1 cellular context compared by ENCODE assay signal in the genomic region with DNA sequence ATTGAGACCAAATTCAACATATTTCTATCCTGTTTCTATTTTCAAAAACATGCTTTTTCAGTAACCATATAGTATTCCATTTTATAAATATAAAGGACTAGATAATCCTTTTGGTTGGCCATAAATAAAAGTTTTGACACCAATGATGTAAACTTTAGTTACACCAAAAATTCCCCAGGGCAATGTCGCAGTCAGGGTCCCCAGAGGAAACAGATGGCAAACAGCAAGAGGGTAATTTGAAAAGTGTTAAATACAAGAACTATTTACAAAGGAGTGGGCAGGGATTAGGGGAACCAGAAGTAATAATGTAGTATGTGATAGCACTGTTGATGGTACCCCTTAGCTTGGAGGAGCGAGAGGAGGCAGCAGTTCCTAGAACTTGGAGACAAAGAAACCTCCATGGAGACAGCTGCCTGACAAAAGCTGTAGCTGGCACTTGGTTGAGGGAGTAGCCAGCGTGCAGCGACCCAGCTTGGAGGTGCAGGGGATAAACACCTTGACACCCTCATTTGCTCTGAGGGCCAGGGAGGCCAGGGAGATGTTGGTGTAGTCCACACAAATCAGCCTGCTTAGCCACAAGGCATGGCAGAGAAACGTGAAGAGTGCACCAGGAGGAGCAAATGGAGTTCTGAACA.
TF ChIP-seq lines count a peak whose summit lies in the region.

No MANE protein-coding gene starts in this region.

TF ChIP-seq in K562, 482 proteins besides CTCF, POLR2A, EP300 and RAD21:
- TF ChIP-seq POLR3G (IDR thresholded peaks at IDR 0.05; ENCODE audit: extremely low read depth, insufficient read length, insufficient replicate concordance) = no peak
- TF ChIP-seq, protein P1, sequence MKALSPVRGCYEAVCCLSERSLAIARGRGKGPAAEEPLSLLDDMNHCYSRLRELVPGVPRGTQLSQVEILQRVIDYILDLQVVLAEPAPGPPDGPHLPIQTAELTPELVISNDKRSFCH (CRISPR knock-in tag; IDR thresholded peaks at IDR 0.05) = no peak
- TF ChIP-seq, protein P1 (tag; IDR thresholded peaks at IDR 0.05) = no peak
- no peak for TF ChIP-seq ZNF324 (CRISPR knock-in tag; IDR thresholded peaks at IDR 0.05)
- TF ChIP-seq PCBP2 (IDR thresholded peaks at IDR 0.05; ENCODE audit: low read depth, low read length, poor library complexity, severe bottlenecking) = no peak
- TF ChIP-seq, protein P2, sequence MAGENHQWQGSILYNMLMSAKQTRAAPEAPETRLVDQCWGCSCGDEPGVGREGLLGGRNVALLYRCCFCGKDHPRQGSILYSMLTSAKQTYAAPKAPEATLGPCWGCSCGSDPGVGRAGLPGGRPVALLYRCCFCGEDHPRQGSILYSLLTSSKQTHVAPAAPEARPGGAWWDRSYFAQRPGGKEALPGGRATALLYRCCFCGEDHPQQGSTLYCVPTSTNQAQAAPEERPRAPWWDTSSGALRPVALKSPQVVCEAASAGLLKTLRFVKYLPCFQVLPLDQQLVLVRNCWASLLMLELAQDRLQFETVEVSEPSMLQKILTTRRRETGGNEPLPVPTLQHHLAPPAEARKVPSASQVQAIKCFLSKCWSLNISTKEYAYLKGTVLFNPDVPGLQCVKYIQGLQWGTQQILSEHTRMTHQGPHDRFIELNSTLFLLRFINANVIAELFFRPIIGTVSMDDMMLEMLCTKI (IDR thresholded peaks at IDR 0.05; ENCODE audit: partially characterized antibody) = no peak
- no peak for TF ChIP-seq HDAC1 (IDR thresholded peaks at IDR 0.05)
- no peak for TF ChIP-seq ARHGAP35 (IDR thresholded peaks at IDR 0.05; ENCODE audit: partially characterized antibody)
- no peak for TF ChIP-seq MAZ (CRISPR knock-in tag; conservative IDR thresholded peaks at IDR 0.05 in 1 of 2, IDR thresholded peaks at IDR 0.05 in 1 of 2)
- TF ChIP-seq, protein P3, sequence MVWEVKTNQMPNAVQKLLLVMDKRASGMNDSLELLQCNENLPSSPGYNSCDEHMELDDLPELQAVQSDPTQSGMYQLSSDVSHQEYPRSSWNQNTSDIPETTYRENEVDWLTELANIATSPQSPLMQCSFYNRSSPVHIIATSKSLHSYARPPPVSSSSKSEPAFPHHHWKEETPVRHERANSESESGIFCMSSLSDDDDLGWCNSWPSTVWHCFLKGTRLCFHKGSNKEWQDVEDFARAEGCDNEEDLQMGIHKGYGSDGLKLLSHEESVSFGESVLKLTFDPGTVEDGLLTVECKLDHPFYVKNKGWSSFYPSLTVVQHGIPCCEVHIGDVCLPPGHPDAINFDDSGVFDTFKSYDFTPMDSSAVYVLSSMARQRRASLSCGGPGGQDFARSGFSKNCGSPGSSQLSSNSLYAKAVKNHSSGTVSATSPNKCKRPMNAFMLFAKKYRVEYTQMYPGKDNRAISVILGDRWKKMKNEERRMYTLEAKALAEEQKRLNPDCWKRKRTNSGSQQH (CRISPR knock-in tag; IDR thresholded peaks at IDR 0.05) = no peak
- no peak for TF ChIP-seq NCOA2 (IDR thresholded peaks at IDR 0.05; ENCODE audit: partially characterized antibody in 2 of 2)
